11 cellular contexts compared by ENCODE assay signal in the genomic region with DNA sequence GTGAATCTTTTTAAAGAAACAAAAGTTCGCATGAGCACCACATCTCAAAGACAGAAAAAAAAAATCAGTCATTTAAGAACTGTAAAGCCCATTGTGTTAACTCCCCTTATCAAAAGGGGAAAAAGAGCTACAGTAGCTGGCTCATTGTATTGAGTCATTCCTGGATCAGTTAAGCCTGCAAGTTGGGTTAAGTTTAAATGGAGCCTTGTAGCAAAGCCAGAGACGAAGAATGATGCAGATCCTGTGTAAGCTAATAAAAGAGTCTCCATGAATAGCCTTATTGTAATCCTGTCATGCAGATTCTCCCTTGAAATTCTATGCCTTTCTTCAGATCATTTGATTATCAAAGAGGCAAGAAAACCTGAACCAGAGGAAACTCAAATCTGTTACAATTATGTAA.
A peak's percentile ranks its signal among the peaks of the same experiment; 100 is the strongest.
DNase-seq lines count a peak whose midpoint lies in the region; ATAC-seq and TF ChIP-seq lines count a peak whose summit lies in the region.
"Had no signal": no experiment of that assay in that cellular context is flagged by ENCODE, and none has a peak within 500 bp of the region (broad histone marks: within the 10 kb centered on the region; RNA-seq: fewer than 3 reads in every experiment).

No MANE protein-coding gene starts in this region.

- no peak overlapping the region for H3K4me3 Mint-ChIP-seq in glutamatergic neuron (ENCODE audit: unreplicated experiment)
- H3K4me3 Mint-ChIP-seq: activated T-cell treated with anti-CD3 and anti-CD28 coated beads, Interleukin-2, amount 50 U/mL, for 24 hours had no signal

- WGBS in prostate gland, result 23% methylated on average over 2 of the region's 2 CpGs

- H3K36me3 ChIP-seq in NT2/D1 (ENCODE audit: insufficient read depth, insufficient read length, low read length) (no peaks in the 10 kb centered on the region), prostate gland (no peaks in the 10 kb centered on the region)
- H3K36me3 ChIP-seq: thoracic aorta had no signal

- no peaks in the 10 kb centered on the region for H3K4me1 Mint-ChIP-seq in glutamatergic neuron (ENCODE audit: low read depth, unreplicated experiment)

- no peak for TF ChIP-seq POLR2A in prostate gland (IDR thresholded peaks at IDR 0.05)

- no peak overlapping the region for H3K9ac ChIP-seq in NT2/D1 (ENCODE audit: insufficient read length, low read depth)

- H3K9me3 ChIP-seq in NT2/D1 (ENCODE audit: insufficient read depth, low read length) (peaks cover 9% of the 10 kb centered on the region), prostate gland (no peaks in the 10 kb centered on the region)
- H3K9me3 ChIP-seq: thoracic aorta had no signal

- H3K27me3 ChIP-seq in NT2/D1 (ENCODE audit: insufficient read depth, insufficient read length) (no peaks in the 10 kb centered on the region), prostate gland (replicated peaks; ENCODE audit: insufficient read depth) (no peaks in the 10 kb centered on the region)

- no peak overlapping the region for H3K4me3 ChIP-seq in NT2/D1 (ENCODE audit: insufficient read length, low read depth)
- no peak overlapping the region for H3K4me3 ChIP-seq in epithelial cell of esophagus (ENCODE audit: low read length)
- no peak overlapping the region for H3K4me3 ChIP-seq in prostate gland
- H3K4me3 ChIP-seq: thoracic aorta had no signal

- no peaks in the 10 kb centered on the region for H3K9me3 Mint-ChIP-seq in glutamatergic neuron (ENCODE audit: unreplicated experiment)

- intact Hi-C loops in prostate gland (cut with DNase I), result no loop called here

- H3K27ac Mint-ChIP-seq in glutamatergic neuron (ENCODE audit: unreplicated experiment), result no peak overlapping the region
- H3K27ac Mint-ChIP-seq: activated T-cell treated with anti-CD3 and anti-CD28 coated beads, Interleukin-2, amount 50 U/mL, for 24 hours had no signal

- DNase-seq in NT2/D1 (ENCODE audit: low read depth, low spot score) (peak; percentile 8), epithelial cell of esophagus (ENCODE audit: low read depth) (peak; percentile 46), prostate gland (ENCODE audit: low spot score) (peak; percentile 37), glutamatergic neuron (no peak), NCI-H82 treated with DMSO at 0.1 percent for 48 hours (lab: John Stamatoyannopoulos, UW; ENCODE audit: unreplicated experiment) (no peak), AG08396 (ENCODE audit: low spot score) (no peak)
- no peak for DNase-seq in activated CD8-positive, alpha-beta memory T cell treated with anti-CD3 and anti-CD28 coated beads, Interleukin-2, amount 50 U/mL, for 48 hours
- DNase-seq: activated T-cell treated with anti-CD3 and anti-CD28 coated beads, Interleukin-2, amount 50 U/mL, for 24 hours; cerebellar nuclear complex had no signal

- peak overlapping the region in 1 of 2 donors; percentile 43 for H3K27ac ChIP-seq in prostate gland
- H3K27ac ChIP-seq: thoracic aorta had no signal

- no peaks in the 10 kb centered on the region for H3K27me3 Mint-ChIP-seq in glutamatergic neuron (ENCODE audit: unreplicated experiment)
- H3K27me3 Mint-ChIP-seq: activated T-cell treated with anti-CD3 and anti-CD28 coated beads, Interleukin-2, amount 50 U/mL, for 24 hours had no signal

- no peaks in the 10 kb centered on the region for H3K36me3 Mint-ChIP-seq in glutamatergic neuron (ENCODE audit: unreplicated experiment)

- peaks cover 1% of the 10 kb centered on the region for H3K4me1 ChIP-seq in NT2/D1 (ENCODE audit: insufficient read depth, insufficient read length)
- H3K4me1 ChIP-seq in prostate gland (replicated peaks), result no peaks in the 10 kb centered on the region

- ATAC-seq in GM18858 (IDR thresholded peaks at IDR 0.05; ENCODE audit: unreplicated experiment), result peak; percentile 58

- no peak for TF ChIP-seq CTCF in epithelial cell of esophagus (IDR thresholded peaks at IDR 0.05; ENCODE audit: insufficient read depth, low read depth, low read length, missing control alignments)
- no peak for TF ChIP-seq CTCF in prostate gland (IDR thresholded peaks at IDR 0.05)
- no peak for TF ChIP-seq CTCF in glutamatergic neuron (IDR thresholded peaks at IDR 0.05; ENCODE audit: partially characterized antibody, unreplicated experiment)

Comparison
In these comparisons a context has a peak if more than half of its experiments do, and no peak if none do; other contexts are left out.
1. DNase-seq: peak in NT2/D1 (single experiment), epithelial cell of esophagus (single experiment) and prostate gland (single experiment); none in activated CD8-positive, alpha-beta memory T cell treated with anti-CD3 and anti-CD28 coated beads, Interleukin-2, amount 50 U/mL, for 48 hours (single experiment), glutamatergic neuron (single experiment), NCI-H82 treated with DMSO at 0.1 percent for 48 hours (single experiment) and AG08396 (single experiment).